Comparison of ENCODE assay signal across 1 cellular context in the genomic region with DNA sequence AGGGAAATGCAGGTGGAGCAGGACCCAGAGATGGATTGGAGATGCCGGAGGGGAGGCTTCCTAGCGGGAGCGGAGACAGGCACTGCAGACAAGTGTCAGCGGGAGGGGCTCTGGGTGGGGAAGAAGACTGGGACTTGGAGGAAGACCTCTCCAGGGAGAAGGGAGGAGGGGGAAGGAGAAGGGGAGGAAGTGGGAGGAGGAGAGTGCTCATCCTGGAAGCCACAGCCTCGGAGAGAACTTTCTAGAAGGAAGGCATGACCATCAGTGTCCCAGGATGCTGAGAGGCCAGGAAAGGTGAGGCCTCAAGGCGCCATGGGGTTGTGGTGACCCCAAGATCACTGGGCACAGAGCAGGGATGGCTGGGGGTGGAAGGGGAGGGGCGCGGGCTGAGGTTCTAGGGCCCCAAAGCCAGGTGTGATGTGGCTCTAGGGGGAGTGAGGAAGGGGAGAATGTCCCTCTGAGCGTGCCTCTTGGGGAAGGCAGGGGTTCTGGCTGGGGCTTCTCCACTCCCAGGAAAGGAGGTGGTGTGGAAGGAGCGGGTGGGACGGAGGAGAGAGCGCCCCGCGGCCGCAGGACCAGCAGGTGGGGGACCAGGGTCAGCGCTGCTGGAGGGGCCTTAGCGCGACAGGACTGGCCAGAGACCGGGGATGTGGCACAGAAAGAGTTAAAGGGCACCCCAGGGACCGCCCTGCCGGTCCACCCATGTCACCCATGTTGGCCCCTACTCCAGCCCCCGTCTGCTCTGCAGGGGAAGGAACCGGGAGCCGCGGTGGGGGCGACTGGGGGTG.
A peak's percentile ranks its signal among the peaks of the same experiment; 100 is the strongest.
TF ChIP-seq lines count a peak whose summit lies in the region.

No MANE protein-coding gene starts in this region.

TF ChIP-seq in GM23338, 12 proteins besides CTCF, POLR2A, EP300 and RAD21:
- no peak for TF ChIP-seq NANOG (IDR thresholded peaks at IDR 0.05; ENCODE audit: borderline replicate concordance)
- TF ChIP-seq EZH2 (IDR thresholded peaks at IDR 0.05; ENCODE audit: low read depth, unreplicated experiment): peak; percentile 63
- no peak for TF ChIP-seq POLR2AphosphoS5 (IDR thresholded peaks at IDR 0.05; ENCODE audit: low read depth)
